Comparison of ENCODE assay signal across 9 cellular contexts in genomic region chr11:95095858-95096587, GRCh38. TPM values are rescaled to one million over a fixed set of nuclear protein-coding genes. Genes with fewer than 3 reads are reported as not detected.
DNase-seq lines count a peak whose midpoint lies in the region; ATAC-seq and TF ChIP-seq lines count a peak whose summit lies in the region.
"Had no signal": no experiment of that assay in that cellular context is flagged by ENCODE, and none has a peak within 500 bp of the region (broad histone marks: within the 10 kb centered on the region; RNA-seq: fewer than 3 reads in every experiment).

No MANE protein-coding gene starts in this region.

- DNase-seq in HT1080 (ENCODE audit: low read depth) (peak; percentile 64), cardiac fibroblast (ENCODE audit: low read depth in 2 of 2) (peak; percentile 60 to 79), NCI-H1048 (lab: John Stamatoyannopoulos, UW) (no peak), inferior parietal cortex (ENCODE audit: extremely low spot score) (no peak), 8988T (no peak)
- no peak for DNase-seq in stimulated activated CD4-positive, alpha-beta T cell treated with anti-CD3 and anti-CD28 coated beads, Interleukin-4, amount 100 ng/mL, for 4 hours

- TF ChIP-seq CTCF in cardiac fibroblast (IDR thresholded peaks at IDR 0.05; ENCODE audit: low read depth, low read length), result no peak

- peak; percentile 92 for ATAC-seq in GM18499 (IDR thresholded peaks at IDR 0.05; ENCODE audit: insufficient read depth, unreplicated experiment)
- peak; percentile 81 for ATAC-seq in GM21529 (IDR thresholded peaks at IDR 0.05; ENCODE audit: unreplicated experiment)

- H3K4me3 ChIP-seq in cardiac fibroblast (replicated peaks in 1 of 2; ENCODE audit: low read depth in 2 of 2, low read length in 2 of 2), result no peak overlapping the region

RNA-seq across cellular contexts. Expression of gene ENDOD1, which starts 6.4 kb away (rescaled TPM):
- total RNA-seq in HT1080 (2014; rRNA removed; shearing (Covaris generic)), result 32.4 and 38.8 TPM in 2 replicates
- 25.4 and 32.8 TPM in 2 replicates for polyA plus RNA-seq in HT1080 (2015; cell fraction: cytosol; rRNA removed)
- 21.4 and 24.6 TPM in 2 replicates for polyA plus RNA-seq in HT1080 (2015; cell fraction: nucleus; rRNA removed)

RNA-seq across cellular contexts. Expression of gene SRSF8, which starts 29.3 kb away (rescaled TPM):
- 12.9 and 19.0 TPM in 2 replicates for total RNA-seq in HT1080 (2014; rRNA removed; shearing (Covaris generic))
- polyA plus RNA-seq in HT1080 (2015; cell fraction: cytosol; rRNA removed), result 26.7 and 36.8 TPM in 2 replicates
- 16.2 and 22.4 TPM in 2 replicates for polyA plus RNA-seq in HT1080 (2015; cell fraction: nucleus; rRNA removed)

RNA-seq across cellular contexts. Expression of gene KDM4F, which starts 46.8 kb away (rescaled TPM):
- total RNA-seq in HT1080 (2014; rRNA removed; shearing (Covaris generic)), result not detected in 2 replicates
- polyA plus RNA-seq in HT1080 (2015; cell fraction: cytosol; rRNA removed), result not detected in 2 replicates
- not detected in 2 replicates for polyA plus RNA-seq in HT1080 (2015; cell fraction: nucleus; rRNA removed)
- total RNA-seq: liver had no signal
- polyA plus RNA-seq: liver had no signal

Comparison
In these comparisons a context has a peak if more than half of its experiments do, and no peak if none do; other contexts are left out.
1. DNase-seq: peak in HT1080 (single experiment) and cardiac fibroblast (2 of 2); none in stimulated activated CD4-positive, alpha-beta T cell treated with anti-CD3 and anti-CD28 coated beads, Interleukin-4, amount 100 ng/mL, for 4 hours (0 of 2), NCI-H1048 (single experiment), inferior parietal cortex (single experiment) and 8988T (single experiment).